13 cellular contexts compared by ENCODE assay signal in genomic region chr2:196944570-196944969, GRCh38. TPM values are rescaled to one million over a fixed set of nuclear protein-coding genes. Genes with fewer than 3 reads are reported as not detected.
DNase-seq lines count a peak whose midpoint lies in the region; ATAC-seq, FAIRE-seq and TF ChIP-seq lines count a peak whose summit lies in the region.
"Had no signal": no experiment of that assay in that cellular context is flagged by ENCODE, and none has a peak within 500 bp of the region (broad histone marks: within the 10 kb centered on the region; RNA-seq: fewer than 3 reads in every experiment).

No MANE protein-coding gene starts in this region.

- SMC1A ChIA-PET in GM12878 (lab: Charles Lee; ENCODE audit: uncharacterized antibody, unreplicated experiment): interaction anchor here (1.2 kb wide), 1 partner anchor 147 kb away, joined by 3 read pairs; no protein-coding TSS in a partner anchor

- BruUV-seq in GM12878 (replicated peaks; lab: Mats Ljungman, UMichigan) (no TSS peak), A673 (replicated peaks; lab: Mats Ljungman, UMichigan) (no TSS peak)

- 14% methylated on average over 4 of the region's 4 CpGs for WGBS in GM12878 (ENCODE audit: insufficient coverage, insufficient replicate concordance, low lambda C conversion rate, missing lambda C conversion rate)
- WGBS in SK-N-SH (ENCODE audit: low lambda C conversion rate): 80% methylated on average over 4 of the region's 4 CpGs

- H3K27ac ChIP-seq in GM12878 (ENCODE audit: control insufficient read depth, insufficient read depth): no peak overlapping the region
- H3K27ac ChIP-seq in SK-N-SH (ENCODE audit: low read depth in 2 of 2, low read length in 1 of 2): no peak overlapping the region
- H3K27ac ChIP-seq in A673 (ENCODE audit: low read depth, low read length, poor library complexity, severe bottlenecking): no peak overlapping the region
- H3K27ac ChIP-seq: gastrocnemius medialis had no signal

- DNase-seq in GM12878 (ENCODE audit: low read depth, low spot score) (no peak), Kasumi-1 (lab: John Stamatoyannopoulos, UW) (no peak), SK-N-SH (no peak), NCI-H1436 (lab: John Stamatoyannopoulos, UW) (no peak), A673 (ENCODE audit: low spot score) (no peak)
- DNase-seq: activated T-cell treated with anti-CD3 and anti-CD28 coated beads, Interleukin-2, amount 50 U/mL, for 4 hours; CD8-positive, alpha-beta memory T cell; gastrocnemius medialis; HCEC 1CT had no signal

- TF ChIP-seq CTCF in GM12878 (IDR thresholded peaks at IDR 0.05 in 2 of 3, conservative IDR thresholded peaks at IDR 0.05 in 1 of 3; ENCODE audit: control insufficient read depth in 2 of 3, extremely low read depth in 1 of 3, insufficient read depth in 1 of 3, low read depth in 3 of 3, low read length in 3 of 3): no peak
- no peak for TF ChIP-seq CTCF in SK-N-SH (IDR thresholded peaks at IDR 0.05)
- TF ChIP-seq CTCF in A673 (conservative IDR thresholded peaks at IDR 0.05; ENCODE audit: low read depth, low read length): no peak

- H3K9me2 ChIP-seq in SK-N-SH: peaks cover 3% of the 10 kb centered on the region; the same call in 1 of the 2 replicates

- H3K4me2 ChIP-seq in GM12878 (ENCODE audit: control insufficient read depth, insufficient read depth): peak overlapping the region; percentile 31; the same call in 1 of the 2 replicates
- no peak overlapping the region for H3K4me2 ChIP-seq in SK-N-SH

- H3K9ac ChIP-seq in GM12878 (ENCODE audit: control insufficient read depth, insufficient read depth, low read length) (no peak overlapping the region), SK-N-SH (no peak overlapping the region)

- H3K79me2 ChIP-seq in GM12878 (ENCODE audit: control insufficient read depth, insufficient read depth, low read length) (no peaks in the 10 kb centered on the region), SK-N-SH (ENCODE audit: insufficient read depth) (no peaks in the 10 kb centered on the region)

- CTCF ChIA-PET in GM12878 (lab: Yijun Ruan, JAX) (interaction anchor here (0.9 kb wide), 1 partner anchor 17 kb away, joined by 3 read pairs; no protein-coding TSS in a partner anchor), SK-N-SH (lab: Yijun Ruan, JAX) (no interaction called here), A673 (lab: Charles Lee) (no interaction called here)

- no peaks in the 10 kb centered on the region for H4K20me1 ChIP-seq in GM12878 (ENCODE audit: control insufficient read depth, insufficient read depth)
- no peaks in the 10 kb centered on the region for H4K20me1 ChIP-seq in SK-N-SH (ENCODE audit: insufficient read depth)

- TF ChIP-seq EP300 in GM12878 (IDR thresholded peaks at IDR 0.05; ENCODE audit: borderline replicate concordance in 1 of 2, control insufficient read depth in 1 of 2, low read depth in 2 of 2, low read length in 2 of 2): no peak
- TF ChIP-seq EP300 in SK-N-SH (IDR thresholded peaks at IDR 0.05; ENCODE audit: borderline replicate concordance in 1 of 2, low read depth in 1 of 2, low read length in 1 of 2): no peak

- intact Hi-C loops in GM12878 (cut with micrococcal nuclease; ENCODE audit: unreplicated experiment) (no loop called here), A673 (cut with micrococcal nuclease; ENCODE audit: unreplicated experiment) (no loop called here)

- no peaks in the 10 kb centered on the region; a peak in 1 of 4 replicates for H3K36me3 ChIP-seq in GM12878 (ENCODE audit: control insufficient read depth in 2 of 2, insufficient read depth in 2 of 2, low read length in 1 of 2)
- H3K36me3 ChIP-seq in SK-N-SH (replicated peaks in 1 of 2; ENCODE audit: control insufficient read depth in 1 of 2, insufficient read depth in 2 of 2, low read length in 1 of 2): no peaks in the 10 kb centered on the region
- no peaks in the 10 kb centered on the region for H3K36me3 ChIP-seq in A673 (ENCODE audit: insufficient read depth, low read length, poor library complexity, severe bottlenecking)
- H3K36me3 ChIP-seq: gastrocnemius medialis had no signal

- ATAC-seq in GM18858 (IDR thresholded peaks at IDR 0.05; ENCODE audit: unreplicated experiment) (peak; percentile 94), GM21515 (IDR thresholded peaks at IDR 0.05; ENCODE audit: unreplicated experiment) (peak; percentile 95), HG03103 (IDR thresholded peaks at IDR 0.05; ENCODE audit: low read depth, unreplicated experiment) (peak; percentile 87), GM12878 (peak; percentile 93)
- ATAC-seq: activated T-cell treated with anti-CD3 and anti-CD28 coated beads, Interleukin-2, amount 50 U/mL, for 4 hours; gastrocnemius medialis had no signal

- no peak for TF ChIP-seq RAD21 in GM12878 (IDR thresholded peaks at IDR 0.05; ENCODE audit: insufficient read depth, low read depth, low read length)
- TF ChIP-seq RAD21 in SK-N-SH (IDR thresholded peaks at IDR 0.05; ENCODE audit: low read length): no peak

- H3K27me3 ChIP-seq in GM12878 (replicated peaks in 1 of 2; ENCODE audit: control insufficient read depth in 2 of 2, insufficient read depth in 2 of 2, low read length in 1 of 2) (no peaks in the 10 kb centered on the region), SK-N-SH (ENCODE audit: insufficient read depth) (no peaks in the 10 kb centered on the region), A673 (replicated peaks; ENCODE audit: insufficient read depth, low read depth, low read length, poor library complexity) (no peaks in the 10 kb centered on the region)
- H3K27me3 ChIP-seq: gastrocnemius medialis had no signal

- TF ChIP-seq POLR2A in GM12878 (IDR thresholded peaks at IDR 0.05; ENCODE audit: low read depth, low read length): no peak

- H3K9me3 ChIP-seq in GM12878 (replicated peaks; ENCODE audit: control insufficient read depth, insufficient read depth, low read length) (no peaks in the 10 kb centered on the region), SK-N-SH (no peaks in the 10 kb centered on the region), A673 (ENCODE audit: low read depth, low read length, poor library complexity, severe bottlenecking) (no peaks in the 10 kb centered on the region)
- H3K9me3 ChIP-seq: gastrocnemius medialis had no signal

- H2AFZ ChIP-seq in GM12878 (ENCODE audit: control insufficient read depth, low read depth, low read length) (peak overlapping the region; percentile 38), SK-N-SH (ENCODE audit: low read depth) (no peak overlapping the region)

- H3F3A ChIP-seq in SK-N-SH (replicated peaks; ENCODE audit: insufficient read depth): no peaks in the 10 kb centered on the region

- FAIRE-seq in GM12878 (lab: Jason Lieb, UNC): peak; percentile 23

- H3K4me1 ChIP-seq in GM12878 (ENCODE audit: control insufficient read depth, insufficient read depth, low read length) (no peaks in the 10 kb centered on the region; the same call in 1 of the 2 replicates), SK-N-SH (ENCODE audit: control insufficient read depth in 1 of 2, insufficient read depth in 2 of 2, low read depth in 1 of 2, low read length in 1 of 2) (no peaks in the 10 kb centered on the region), A673 (ENCODE audit: insufficient read depth, low read length, poor library complexity, severe bottlenecking) (no peaks in the 10 kb centered on the region)

- no peak overlapping the region for H3K4me3 ChIP-seq in GM12878
- no peak overlapping the region for H3K4me3 ChIP-seq in SK-N-SH (ENCODE audit: low read depth in 2 of 2, low read length in 1 of 2)
- no peak overlapping the region for H3K4me3 ChIP-seq in A673 (ENCODE audit: low read depth, low read length, poor library complexity, severe bottlenecking)
- H3K4me3 ChIP-seq: gastrocnemius medialis, lung had no signal

- POLR2A ChIA-PET in GM12878 (lab: Charles Lee) (no interaction called here), SK-N-SH (lab: Yijun Ruan, JAX) (no interaction called here), A673 (lab: Charles Lee; ENCODE audit: low non-redundant PET) (no interaction called here)

- RAD21 ChIA-PET in GM12878 (lab: Charles Lee; ENCODE audit: unreplicated experiment): interaction anchor here (0.8 kb wide), 1 partner anchor 20 kb away, joined by 3 read pairs; no protein-coding TSS in a partner anchor

- in situ Hi-C loops in GM12878 (cut with MboI): no loop called here

TF ChIP-seq in GM12878, 131 proteins besides CTCF, POLR2A, EP300 and RAD21 (continues in another document):
- peak; percentile 62; the same call in 1 of the 2 replicates for TF ChIP-seq SPI1 (IDR thresholded peaks at IDR 0.05; ENCODE audit: borderline replicate concordance, insufficient read depth, low read depth, low read length)
- peak; percentile 93 to 94 for TF ChIP-seq BHLHE40 (IDR thresholded peaks at IDR 0.05; ENCODE audit: borderline replicate concordance in 1 of 2, low read depth in 2 of 2, low read length in 1 of 2)
- TF ChIP-seq TCF3 (IDR thresholded peaks at IDR 0.05; ENCODE audit: borderline replicate concordance, insufficient read depth, low read depth, low read length): no peak

TF ChIP-seq in SK-N-SH, 30 proteins besides CTCF, POLR2A, EP300 and RAD21:
- TF ChIP-seq USF1 (IDR thresholded peaks at IDR 0.05; ENCODE audit: borderline replicate concordance, low read depth): no peak

RNA-seq across cellular contexts. Expression of gene PGAP1, which starts 18.1 kb away (rescaled TPM):
- 42.3 and 43.5 TPM in 2 replicates for total RNA-seq in GM12878 (2013; cell fraction: nucleolus; rRNA removed)
- 2.9 and 4.0 TPM in 2 replicates for total RNA-seq in GM12878 (2014; rRNA removed)
- 3.8 and 4.1 TPM in 2 replicates for total RNA-seq in GM12878 (2014; rRNA removed; fragmentation: Illumina TruSeq; extraction: Trizol)
- 4.4 and 4.7 TPM in 2 replicates for total RNA-seq in GM12878 (2021)
- 1.4 TPM for polyA plus RNA-seq in GM12878 (2011; ENCODE audit: low read depth)
- polyA plus RNA-seq in GM12878 (2011; rRNA removed): 3.7 and 5.2 TPM in 2 replicates
- 1.2 and 1.8 TPM in 2 replicates for polyA plus RNA-seq in GM12878 (2011; cell fraction: cytosol; rRNA removed)
- 5.5 and 6.0 TPM in 2 replicates for polyA plus RNA-seq in GM12878 (2011; cell fraction: nucleus; rRNA removed)
- 2.5 and 3.2 TPM in 2 replicates for polyA plus RNA-seq in GM12878 (2012)
- 3.8 and 4.9 TPM in 2 replicates for polyA plus RNA-seq in GM12878 (2014; fragmentation: Illumina TruSeq; extraction: Trizol)
- polyA plus RNA-seq in GM12878 (2014; fragmentation: Nextera tagmentation; extraction: Ambion mirVana): under 1 TPM; 0.75 to 1.00 TPM
- polyA plus RNA-seq in GM12878 (2014; rRNA removed): 2.7 and 2.8 TPM in 2 replicates
- polyA plus RNA-seq in GM12878 (2016; fragmentation: Nextera tagmentation; extraction: Ambion mirVana): 1 to 10 TPM; 2.9 to 3.0 TPM
- 4.2 and 4.5 TPM in 2 replicates for polyA minus RNA-seq in GM12878 (2011; rRNA and poly(A)+ RNA removed)
- polyA minus RNA-seq in GM12878 (2011; cell fraction: cytosol; rRNA and poly(A)+ RNA removed): 1.1 and 2.1 TPM in 2 replicates
- 6.2 and 9.5 TPM in 2 replicates for polyA minus RNA-seq in GM12878 (2011; cell fraction: nucleus; rRNA and poly(A)+ RNA removed)
- polyA plus RNA-seq in SK-N-SH (2012; rRNA removed): 3.4 and 3.8 TPM in 2 replicates
- polyA plus RNA-seq in SK-N-SH (2012; cell fraction: cytosol; rRNA removed): 3.7 and 3.8 TPM in 2 replicates
- polyA plus RNA-seq in SK-N-SH (2012; cell fraction: nucleus; rRNA removed): 4.1 and 7.4 TPM in 2 replicates
- 40.4 and 46.8 TPM in 2 replicates for total RNA-seq in A673 (2021)
